ENCODE assay signal across 27 cellular contexts in the genomic region with DNA sequence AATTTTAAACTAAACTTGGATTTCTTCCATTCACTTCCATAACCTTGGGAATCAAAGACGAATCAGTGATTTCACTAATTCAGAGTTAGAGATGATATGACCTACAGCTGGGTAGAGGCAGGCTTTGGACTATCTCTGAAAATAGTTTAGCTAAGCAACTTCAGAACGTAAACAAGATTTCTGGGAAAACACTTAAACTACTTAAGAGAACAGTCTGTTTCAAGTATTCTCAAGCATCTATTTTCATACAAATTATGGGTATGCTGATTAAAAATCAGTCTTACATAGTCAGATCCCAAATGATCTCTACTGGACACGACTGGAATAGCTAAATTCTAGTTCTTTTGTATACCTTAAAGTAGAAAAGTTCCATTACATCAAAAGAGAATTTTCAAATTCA.
"Had no signal": no experiment of that assay in that cellular context is flagged by ENCODE, and none has a peak within 500 bp of the region (broad histone marks: within the 10 kb centered on the region; RNA-seq: fewer than 3 reads in every experiment).

No MANE protein-coding gene starts in this region.

- H3K27ac ChIP-seq: lower lobe of right lung, pancreas, prostate gland, right lobe of liver, skin epidermis, testis, thyroid gland, transverse colon had no signal

- H3K27me3 ChIP-seq: heart right ventricle, pancreas, right lobe of liver, stomach, testis, thyroid gland, transverse colon, upper lobe of left lung had no signal

- H3K9me3 ChIP-seq: heart right ventricle, lower lobe of right lung, pancreas, prostate gland, right lobe of liver, stomach, testis, thyroid gland, transverse colon, upper lobe of left lung had no signal

- DNase-seq: glutamatergic neuron; heart right ventricle; hypothalamus; immature natural killer cell; kidney; lower lobe of right lung; mammary epithelial cell; mesenchymal stem cell; naive thymus-derived CD8-positive, alpha-beta T cell; nucleus accumbens; pancreas; posterior cingulate gyrus; retina; right lobe of liver; stimulated activated CD4-positive, alpha-beta T cell treated with anti-CD3 and anti-CD28 coated beads, Interleukin-12 subunit alpha, Interleukin-12 subunit beta, amount 100 ng/mL, for 4 hours; stimulated activated CD4-positive, alpha-beta T cell treated with anti-CD3 and anti-CD28 coated beads, Interleukin-15, amount 100 ng/mL, for 24 hours; stimulated activated CD4-positive, alpha-beta T cell treated with anti-CD3 and anti-CD28 coated beads, Interleukin-2, amount 100 ng/mL, for 24 hours; stimulated activated CD4-positive, alpha-beta T cell treated with anti-CD3 and anti-CD28 coated beads, Interleukin-4, amount 100 ng/mL, for 1 hour; stimulated activated naive B cell treated with anti-CD40 and anti-IgM and Interleukin-4, amounts not matched to agents 10 μg/mL and 1 μg/mL and 100 μg/mL, for 72 hours; stimulated activated naive CD8-positive, alpha-beta T cell treated with anti-CD3 and anti-CD28 coated beads, Interleukin-15, Interleukin-2, amounts not matched to agents 100 U/mL and 50 U/mL, for 24 hours; stomach; testis; thyroid gland; transverse colon; upper lobe of left lung had no signal

- H3K4me1 ChIP-seq: pancreas, prostate gland, right lobe of liver had no signal

- H3K4me3 ChIP-seq: heart right ventricle, lower lobe of right lung, pancreas, prostate gland, right lobe of liver, skin epidermis, stomach, testis, thyroid gland, transverse colon, upper lobe of left lung had no signal

- H3K36me3 ChIP-seq: lower lobe of right lung, pancreas, prostate gland, right lobe of liver, thyroid gland, upper lobe of left lung had no signal

- ATAC-seq: naive thymus-derived CD8-positive, alpha-beta T cell; pancreas; right lobe of liver; stimulated activated naive B cell treated with anti-CD40 and anti-IgM and Interleukin-4, amounts not matched to agents 10 μg/mL and 1 μg/mL and 100 μg/mL, for 72 hours; stimulated activated naive CD8-positive, alpha-beta T cell treated with anti-CD3 and anti-CD28 coated beads, Interleukin-15, Interleukin-2, amounts not matched to agents 100 U/mL and 50 U/mL, for 24 hours had no signal
